Comparison of ENCODE assay signal across 1 cellular context in the genomic region with DNA sequence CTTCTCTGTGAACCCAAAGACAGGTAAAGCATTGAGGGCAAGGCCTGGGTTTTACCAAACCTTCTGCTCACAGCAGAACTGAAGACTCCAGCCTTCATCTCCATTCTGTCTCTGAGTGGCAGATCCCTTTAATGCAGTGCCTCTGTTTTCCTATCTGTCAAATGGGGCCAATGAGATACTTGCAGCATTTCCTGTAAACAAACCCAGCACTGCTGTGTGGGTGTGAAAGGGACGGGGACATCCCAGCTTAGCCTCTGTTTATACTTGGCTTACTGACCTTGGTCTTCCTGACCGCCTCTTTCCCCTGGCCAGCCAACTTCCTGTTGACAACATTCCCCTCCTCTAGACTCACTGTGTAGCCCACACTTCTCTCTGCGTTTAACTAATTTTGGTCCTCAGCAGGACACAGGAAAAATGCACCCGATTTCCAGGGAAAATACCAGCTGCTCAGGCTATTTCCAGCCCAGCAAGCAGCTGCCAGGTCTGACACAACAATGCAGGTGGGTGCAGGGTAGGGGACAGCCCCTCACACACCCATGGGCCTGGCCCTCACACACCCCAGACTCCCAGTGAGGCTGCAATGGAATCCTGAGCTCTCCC.
TF ChIP-seq lines count a peak whose summit lies in the region.

No MANE protein-coding gene starts in this region.

TF ChIP-seq in HepG2, 621 proteins besides CTCF, POLR2A, EP300 and RAD21 (continued from another document and continues in another):
- TF ChIP-seq, protein P1, sequence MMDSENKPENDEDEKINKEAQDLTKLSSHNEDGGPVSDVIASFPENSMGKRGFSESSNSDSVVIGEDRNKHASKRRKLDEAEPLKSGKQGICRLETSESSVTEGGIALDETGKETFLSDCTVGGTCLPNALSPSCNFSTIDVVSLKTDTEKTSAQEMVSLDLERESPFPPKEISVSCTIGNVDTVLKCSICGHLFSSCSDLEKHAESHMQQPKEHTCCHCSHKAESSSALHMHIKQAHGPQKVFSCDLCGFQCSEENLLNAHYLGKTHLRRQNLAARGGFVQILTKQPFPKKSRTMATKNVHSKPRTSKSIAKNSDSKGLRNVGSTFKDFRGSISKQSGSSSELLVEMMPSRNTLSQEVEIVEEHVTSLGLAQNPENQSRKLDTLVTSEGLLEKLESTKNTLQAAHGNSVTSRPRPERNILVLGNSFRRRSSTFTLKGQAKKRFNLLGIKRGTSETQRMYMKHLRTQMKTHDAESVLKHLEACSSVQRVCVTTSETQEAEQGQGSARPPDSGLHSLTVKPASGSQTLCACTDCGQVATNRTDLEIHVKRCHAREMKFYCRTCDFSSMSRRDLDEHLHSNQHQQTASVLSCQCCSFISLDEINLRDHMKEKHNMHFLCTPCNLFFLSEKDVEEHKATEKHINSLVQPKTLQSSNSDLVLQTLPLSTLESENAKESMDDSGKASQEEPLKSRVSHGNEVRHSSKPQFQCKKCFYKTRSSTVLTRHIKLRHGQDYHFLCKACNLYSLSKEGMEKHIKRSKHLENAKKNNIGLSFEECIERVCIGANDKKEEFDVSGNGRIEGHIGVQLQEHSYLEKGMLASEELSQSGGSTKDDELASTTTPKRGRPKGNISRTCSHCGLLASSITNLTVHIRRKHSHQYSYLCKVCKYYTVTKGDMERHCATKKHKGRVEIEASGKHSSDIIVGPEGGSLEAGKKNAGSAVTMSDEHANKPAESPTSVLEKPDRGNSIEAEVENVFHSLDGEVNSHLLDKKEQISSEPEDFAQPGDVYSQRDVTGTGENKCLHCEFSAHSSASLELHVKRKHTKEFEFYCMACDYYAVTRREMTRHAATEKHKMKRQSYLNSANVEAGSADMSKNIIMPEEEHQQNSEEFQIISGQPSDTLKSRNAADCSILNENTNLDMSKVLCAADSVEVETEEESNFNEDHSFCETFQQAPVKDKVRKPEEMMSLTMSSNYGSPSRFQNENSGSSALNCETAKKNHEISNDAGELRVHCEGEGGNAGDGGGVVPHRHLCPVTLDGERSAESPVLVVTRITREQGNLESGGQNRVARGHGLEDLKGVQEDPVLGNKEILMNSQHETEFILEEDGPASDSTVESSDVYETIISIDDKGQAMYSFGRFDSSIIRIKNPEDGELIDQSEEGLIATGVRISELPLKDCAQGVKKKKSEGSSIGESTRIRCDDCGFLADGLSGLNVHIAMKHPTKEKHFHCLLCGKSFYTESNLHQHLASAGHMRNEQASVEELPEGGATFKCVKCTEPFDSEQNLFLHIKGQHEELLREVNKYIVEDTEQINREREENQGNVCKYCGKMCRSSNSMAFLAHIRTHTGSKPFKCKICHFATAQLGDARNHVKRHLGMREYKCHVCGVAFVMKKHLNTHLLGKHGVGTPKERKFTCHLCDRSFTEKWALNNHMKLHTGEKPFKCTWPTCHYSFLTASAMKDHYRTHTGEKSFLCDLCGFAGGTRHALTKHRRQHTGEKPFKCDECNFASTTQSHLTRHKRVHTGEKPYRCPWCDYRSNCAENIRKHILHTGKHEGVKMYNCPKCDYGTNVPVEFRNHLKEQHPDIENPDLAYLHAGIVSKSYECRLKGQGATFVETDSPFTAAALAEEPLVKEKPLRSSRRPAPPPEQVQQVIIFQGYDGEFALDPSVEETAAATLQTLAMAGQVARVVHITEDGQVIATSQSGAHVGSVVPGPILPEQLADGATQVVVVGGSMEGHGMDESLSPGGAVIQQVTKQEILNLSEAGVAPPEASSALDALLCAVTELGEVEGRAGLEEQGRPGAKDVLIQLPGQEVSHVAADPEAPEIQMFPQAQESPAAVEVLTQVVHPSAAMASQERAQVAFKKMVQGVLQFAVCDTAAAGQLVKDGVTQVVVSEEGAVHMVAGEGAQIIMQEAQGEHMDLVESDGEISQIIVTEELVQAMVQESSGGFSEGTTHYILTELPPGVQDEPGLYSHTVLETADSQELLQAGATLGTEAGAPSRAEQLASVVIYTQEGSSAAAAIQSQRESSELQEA (CRISPR knock-in tag; IDR thresholded peaks at IDR 0.05; ENCODE audit: not compliant biosample characterization), result no peak
- TF ChIP-seq ZNF747 (CRISPR knock-in tag; IDR thresholded peaks at IDR 0.05; ENCODE audit: borderline replicate concordance) (peak; percentile 95), ZNF501 (CRISPR knock-in tag; IDR thresholded peaks at IDR 0.05) (peak; percentile 84), KLF16 (CRISPR knock-in tag; IDR thresholded peaks at IDR 0.05) (peak in 1 of 2 experiments; percentile 81; a peak in 1 of 4 replicates), SALL2 (CRISPR knock-in tag; IDR thresholded peaks at IDR 0.05) (0 out of 2 replicates have a peak, but pooled peaks have one; percentile 16), AKAP8 (CRISPR knock-in tag; IDR thresholded peaks at IDR 0.05) (peak; percentile 83; the same call in 1 of the 2 replicates), ZNF180 (CRISPR knock-in tag; IDR thresholded peaks at IDR 0.05; ENCODE audit: borderline replicate concordance, low read depth) (no peak), KDM1A (CRISPR knock-in tag; IDR thresholded peaks at IDR 0.05) (peak; percentile 100), CBX5 (CRISPR knock-in tag; IDR thresholded peaks at IDR 0.05; ENCODE audit: borderline replicate concordance) (peak; percentile 75), TSC22D2 (CRISPR knock-in tag; IDR thresholded peaks at IDR 0.05; ENCODE audit: borderline replicate concordance) (no peak), RCOR2 (CRISPR knock-in tag; IDR thresholded peaks at IDR 0.05) (peak; percentile 100), ZNF607 (CRISPR knock-in tag; IDR thresholded peaks at IDR 0.05; ENCODE audit: borderline replicate concordance) (peak; percentile 67; the same call in 1 of the 2 replicates), ZNF883 (CRISPR knock-in tag; IDR thresholded peaks at IDR 0.05; ENCODE audit: not compliant biosample characterization) (peak; percentile 21), ZFP82 (CRISPR knock-in tag; IDR thresholded peaks at IDR 0.05; ENCODE audit: borderline replicate concordance) (0 out of 2 replicates have a peak, but pooled peaks have one; percentile 68), ZNF124 (CRISPR knock-in tag; IDR thresholded peaks at IDR 0.05) (0 out of 2 replicates have a peak, but pooled peaks have one; percentile 54), ZFAT (CRISPR knock-in tag; conservative IDR thresholded peaks at IDR 0.05) (no peak), ZFP90 (CRISPR knock-in tag; IDR thresholded peaks at IDR 0.05; ENCODE audit: borderline replicate concordance) (no peak; the same call in 1 of the 2 replicates), TBL1XR1 (IDR thresholded peaks at IDR 0.05; ENCODE audit: borderline replicate concordance, low read length, partially characterized antibody) (peak; percentile 55), ARNTL (CRISPR knock-in tag; IDR thresholded peaks at IDR 0.05) (peak; percentile 58; the same call in 1 of the 2 replicates), SOX6 (IDR thresholded peaks at IDR 0.05) (no peak), SOX6 (CRISPR knock-in tag; IDR thresholded peaks at IDR 0.05) (peak; percentile 79), BRCA1 (CRISPR knock-in tag; IDR thresholded peaks at IDR 0.05) (peak; percentile 64; the same call in 1 of the 2 replicates), SP5 (CRISPR knock-in tag; IDR thresholded peaks at IDR 0.05; ENCODE audit: borderline replicate concordance, low read depth) (peak; percentile 78)
- TF ChIP-seq, protein P2, sequence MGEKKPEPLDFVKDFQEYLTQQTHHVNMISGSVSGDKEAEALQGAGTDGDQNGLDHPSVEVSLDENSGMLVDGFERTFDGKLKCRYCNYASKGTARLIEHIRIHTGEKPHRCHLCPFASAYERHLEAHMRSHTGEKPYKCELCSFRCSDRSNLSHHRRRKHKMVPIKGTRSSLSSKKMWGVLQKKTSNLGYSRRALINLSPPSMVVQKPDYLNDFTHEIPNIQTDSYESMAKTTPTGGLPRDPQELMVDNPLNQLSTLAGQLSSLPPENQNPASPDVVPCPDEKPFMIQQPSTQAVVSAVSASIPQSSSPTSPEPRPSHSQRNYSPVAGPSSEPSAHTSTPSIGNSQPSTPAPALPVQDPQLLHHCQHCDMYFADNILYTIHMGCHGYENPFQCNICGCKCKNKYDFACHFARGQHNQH (CRISPR knock-in tag; IDR thresholded peaks at IDR 0.05), result peak; percentile 95
- TF ChIP-seq, protein P3, sequence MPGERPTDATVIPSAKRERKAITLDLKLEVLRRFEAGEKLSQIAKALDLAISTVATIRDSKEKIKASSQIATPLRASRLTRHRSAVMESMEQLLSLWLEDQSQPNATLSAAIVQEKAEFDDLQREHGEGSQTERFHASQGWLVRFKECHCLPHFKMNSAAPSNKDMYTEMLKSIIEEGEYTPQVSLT (CRISPR knock-in tag; IDR thresholded peaks at IDR 0.05; ENCODE audit: borderline replicate concordance, low read depth), result no peak
- TF ChIP-seq, protein P4, sequence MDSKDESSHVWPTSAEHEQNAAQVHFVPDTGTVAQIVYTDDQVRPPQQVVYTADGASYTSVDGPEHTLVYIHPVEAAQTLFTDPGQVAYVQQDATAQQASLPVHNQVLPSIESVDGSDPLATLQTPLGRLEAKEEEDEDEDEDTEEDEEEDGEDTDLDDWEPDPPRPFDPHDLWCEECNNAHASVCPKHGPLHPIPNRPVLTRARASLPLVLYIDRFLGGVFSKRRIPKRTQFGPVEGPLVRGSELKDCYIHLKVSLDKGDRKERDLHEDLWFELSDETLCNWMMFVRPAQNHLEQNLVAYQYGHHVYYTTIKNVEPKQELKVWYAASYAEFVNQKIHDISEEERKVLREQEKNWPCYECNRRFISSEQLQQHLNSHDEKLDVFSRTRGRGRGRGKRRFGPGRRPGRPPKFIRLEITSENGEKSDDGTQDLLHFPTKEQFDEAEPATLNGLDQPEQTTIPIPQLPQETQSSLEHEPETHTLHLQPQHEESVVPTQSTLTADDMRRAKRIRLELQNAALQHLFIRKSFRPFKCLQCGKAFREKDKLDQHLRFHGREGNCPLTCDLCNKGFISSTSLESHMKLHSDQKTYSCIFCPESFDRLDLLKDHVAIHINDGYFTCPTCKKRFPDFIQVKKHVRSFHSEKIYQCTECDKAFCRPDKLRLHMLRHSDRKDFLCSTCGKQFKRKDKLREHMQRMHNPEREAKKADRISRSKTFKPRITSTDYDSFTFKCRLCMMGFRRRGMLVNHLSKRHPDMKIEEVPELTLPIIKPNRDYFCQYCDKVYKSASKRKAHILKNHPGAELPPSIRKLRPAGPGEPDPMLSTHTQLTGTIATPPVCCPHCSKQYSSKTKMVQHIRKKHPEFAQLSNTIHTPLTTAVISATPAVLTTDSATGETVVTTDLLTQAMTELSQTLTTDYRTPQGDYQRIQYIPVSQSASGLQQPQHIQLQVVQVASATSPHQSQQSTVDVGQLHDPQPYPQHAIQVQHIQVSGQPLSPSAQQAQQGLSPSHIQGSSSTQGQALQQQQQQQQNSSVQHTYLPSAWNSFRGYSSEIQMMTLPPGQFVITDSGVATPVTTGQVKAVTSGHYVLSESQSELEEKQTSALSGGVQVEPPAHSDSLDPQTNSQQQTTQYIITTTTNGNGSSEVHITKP (CRISPR knock-in tag; IDR thresholded peaks at IDR 0.05; ENCODE audit: low read depth), result peak; percentile 72; the same call in 1 of the 2 replicates
- TF ChIP-seq, protein P5, sequence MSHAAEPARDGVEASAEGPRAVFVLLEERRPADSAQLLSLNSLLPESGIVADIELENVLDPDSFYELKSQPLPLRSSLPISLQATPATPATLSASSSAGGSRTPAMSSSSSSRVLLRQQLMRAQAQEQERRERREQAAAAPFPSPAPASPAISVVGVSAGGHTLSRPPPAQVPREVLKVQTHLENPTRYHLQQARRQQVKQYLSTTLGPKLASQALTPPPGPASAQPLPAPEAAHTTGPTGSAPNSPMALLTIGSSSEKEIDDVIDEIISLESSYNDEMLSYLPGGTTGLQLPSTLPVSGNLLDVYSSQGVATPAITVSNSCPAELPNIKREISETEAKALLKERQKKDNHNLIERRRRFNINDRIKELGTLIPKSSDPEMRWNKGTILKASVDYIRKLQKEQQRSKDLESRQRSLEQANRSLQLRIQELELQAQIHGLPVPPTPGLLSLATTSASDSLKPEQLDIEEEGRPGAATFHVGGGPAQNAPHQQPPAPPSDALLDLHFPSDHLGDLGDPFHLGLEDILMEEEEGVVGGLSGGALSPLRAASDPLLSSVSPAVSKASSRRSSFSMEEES (CRISPR knock-in tag; IDR thresholded peaks at IDR 0.05), result peak; percentile 76
- TF ChIP-seq, protein P6, sequence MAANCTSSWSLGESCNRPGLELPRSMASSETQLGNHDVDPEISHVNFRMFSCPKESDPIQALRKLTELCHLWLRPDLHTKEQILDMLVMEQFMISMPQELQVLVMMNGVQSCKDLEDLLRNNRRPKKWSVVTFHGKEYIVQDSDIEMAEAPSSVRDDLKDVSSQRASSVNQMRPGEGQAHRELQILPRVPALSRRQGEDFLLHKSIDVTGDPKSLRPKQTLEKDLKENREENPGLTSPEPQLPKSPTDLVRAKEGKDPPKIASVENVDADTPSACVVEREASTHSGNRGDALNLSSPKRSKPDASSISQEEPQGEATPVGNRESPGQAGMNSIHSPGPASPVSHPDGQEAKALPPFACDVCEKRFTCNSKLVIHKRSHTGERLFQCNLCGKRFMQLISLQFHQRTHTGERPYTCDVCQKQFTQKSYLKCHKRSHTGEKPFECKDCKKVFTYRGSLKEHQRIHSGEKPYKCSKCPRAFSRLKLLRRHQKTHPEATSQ (CRISPR knock-in tag; IDR thresholded peaks at IDR 0.05; ENCODE audit: borderline replicate concordance), result no peak
- TF ChIP-seq, protein P7, sequence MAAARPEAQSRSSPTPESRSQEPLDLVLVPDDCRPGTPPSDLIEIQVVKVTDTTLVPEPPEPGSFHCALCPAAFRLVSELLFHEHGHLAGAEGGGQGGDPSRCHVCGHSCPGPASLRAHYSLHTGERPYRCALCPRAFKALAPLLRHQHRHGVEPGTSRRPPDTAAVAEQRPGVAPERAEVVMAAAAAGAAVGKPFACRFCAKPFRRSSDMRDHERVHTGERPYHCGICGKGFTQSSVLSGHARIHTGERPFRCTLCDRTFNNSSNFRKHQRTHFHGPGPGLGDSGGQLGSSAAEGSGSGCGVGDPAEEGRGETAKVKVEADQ (CRISPR knock-in tag; IDR thresholded peaks at IDR 0.05; ENCODE audit: borderline replicate concordance), result 0 out of 2 replicates have a peak, but pooled peaks have one; percentile 50
- TF ChIP-seq, protein P8, sequence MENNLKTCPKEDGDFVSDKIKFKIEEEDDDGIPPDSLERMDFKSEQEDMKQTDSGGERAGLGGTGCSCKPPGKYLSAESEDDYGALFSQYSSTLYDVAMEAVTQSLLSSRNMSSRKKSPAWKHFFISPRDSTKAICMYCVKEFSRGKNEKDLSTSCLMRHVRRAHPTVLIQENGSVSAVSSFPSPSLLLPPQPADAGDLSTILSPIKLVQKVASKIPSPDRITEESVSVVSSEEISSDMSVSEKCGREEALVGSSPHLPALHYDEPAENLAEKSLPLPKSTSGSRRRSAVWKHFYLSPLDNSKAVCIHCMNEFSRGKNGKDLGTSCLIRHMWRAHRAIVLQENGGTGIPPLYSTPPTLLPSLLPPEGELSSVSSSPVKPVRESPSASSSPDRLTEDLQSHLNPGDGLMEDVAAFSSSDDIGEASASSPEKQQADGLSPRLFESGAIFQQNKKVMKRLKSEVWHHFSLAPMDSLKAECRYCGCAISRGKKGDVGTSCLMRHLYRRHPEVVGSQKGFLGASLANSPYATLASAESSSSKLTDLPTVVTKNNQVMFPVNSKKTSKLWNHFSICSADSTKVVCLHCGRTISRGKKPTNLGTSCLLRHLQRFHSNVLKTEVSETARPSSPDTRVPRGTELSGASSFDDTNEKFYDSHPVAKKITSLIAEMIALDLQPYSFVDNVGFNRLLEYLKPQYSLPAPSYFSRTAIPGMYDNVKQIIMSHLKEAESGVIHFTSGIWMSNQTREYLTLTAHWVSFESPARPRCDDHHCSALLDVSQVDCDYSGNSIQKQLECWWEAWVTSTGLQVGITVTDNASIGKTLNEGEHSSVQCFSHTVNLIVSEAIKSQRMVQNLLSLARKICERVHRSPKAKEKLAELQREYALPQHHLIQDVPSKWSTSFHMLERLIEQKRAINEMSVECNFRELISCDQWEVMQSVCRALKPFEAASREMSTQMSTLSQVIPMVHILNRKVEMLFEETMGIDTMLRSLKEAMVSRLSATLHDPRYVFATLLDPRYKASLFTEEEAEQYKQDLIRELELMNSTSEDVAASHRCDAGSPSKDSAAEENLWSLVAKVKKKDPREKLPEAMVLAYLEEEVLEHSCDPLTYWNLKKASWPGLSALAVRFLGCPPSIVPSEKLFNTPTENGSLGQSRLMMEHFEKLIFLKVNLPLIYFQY (CRISPR knock-in tag; IDR thresholded peaks at IDR 0.05; ENCODE audit: borderline replicate concordance), result 0 out of 2 replicates have a peak, but pooled peaks have one; percentile 51
